In genomic region chr16:66524601-66525164, GRCh38 we compare ENCODE assay signal across 8 cellular contexts. TPM values are rescaled to one million over a fixed set of nuclear protein-coding genes. Genes with fewer than 3 reads are reported as not detected.
DNase-seq lines count a peak whose midpoint lies in the region; ATAC-seq and TF ChIP-seq lines count a peak whose summit lies in the region.

No MANE protein-coding gene starts in this region.

- no peaks in the 10 kb centered on the region for H4K20me1 ChIP-seq in MM.1S (ENCODE audit: insufficient read depth, low read length)

- H3K4me3 ChIP-seq in MM.1S (ENCODE audit: low read length), result no peak overlapping the region; the same call in 1 of the 2 replicates
- H3K4me3 ChIP-seq in trophoblast cell (ENCODE audit: low read depth, low read length), result no peak overlapping the region
- no peak overlapping the region for H3K4me3 ChIP-seq in HAP-1

- peak; percentile 39 for TF ChIP-seq POLR2A in GM18505 (IDR thresholded peaks at IDR 0.05; ENCODE audit: borderline replicate concordance, extremely low read depth, insufficient read depth, insufficient read length)

- peak overlapping the region; percentile 66 for H3K9ac ChIP-seq in MM.1S (ENCODE audit: low read length)
- no peak overlapping the region for H3K9ac ChIP-seq in trophoblast cell (ENCODE audit: low read length)

- intact Hi-C loops in dendritic cell treated with granulocyte-macrophage colony-stimulating factor and Interleukin-4, amounts not matched to agents 40 ng/mL and 50 ng/mL, for 4 days (cut with micrococcal nuclease), result loop anchor here (1.0 to 5.0 kb wide), 3 partner anchors 8 to 83 kb away; partner anchors contain the start of gene CKLF

- H2BK5ac ChIP-seq in trophoblast cell (ENCODE audit: low read depth, low read length, poor library complexity), result no peak overlapping the region

- H3K4me1 ChIP-seq in MM.1S (ENCODE audit: low read length) (peaks cover 69% of the 10 kb centered on the region), trophoblast cell (ENCODE audit: control insufficient read depth in 1 of 2, insufficient read depth in 2 of 2, low read length in 2 of 2) (peaks cover 9 to 11% of the 10 kb centered on the region in 2 experiments), HAP-1 (no peaks in the 10 kb centered on the region)

- peaks cover 54% of the 10 kb centered on the region for H3F3A ChIP-seq in MM.1S (ENCODE audit: insufficient read depth, low read length)

- peaks cover 4% of the 10 kb centered on the region for H3K79me1 ChIP-seq in trophoblast cell (ENCODE audit: low read length)

- H3K4me2 ChIP-seq in MM.1S (ENCODE audit: low read depth, low read length), result peak overlapping the region; percentile 52
- no peak overlapping the region for H3K4me2 ChIP-seq in trophoblast cell (ENCODE audit: low read length)

- no CpG with 5 or more reads among the region's 6 CpGs for WGBS in trophoblast cell (ENCODE audit: extremely low coverage, insufficient coverage, insufficient read length)

- H2BK12ac ChIP-seq in trophoblast cell (ENCODE audit: low read length), result no peak overlapping the region

- no peak overlapping the region for H3K4ac ChIP-seq in trophoblast cell (ENCODE audit: low read depth, low read length)

- H3K36me3 ChIP-seq in MM.1S (replicated peaks; ENCODE audit: insufficient read depth, low read length) (no peaks in the 10 kb centered on the region), trophoblast cell (ENCODE audit: control insufficient read depth in 1 of 2, insufficient read depth in 2 of 2, low read length in 2 of 2) (peaks cover 4% of the 10 kb centered on the region in 2 experiments), HAP-1 (replicated peaks) (peaks cover 3% of the 10 kb centered on the region; the same call in 1 of the 2 replicates)

- peak overlapping the region; percentile 26 for H3K4me3 Mint-ChIP-seq in dendritic cell treated with granulocyte-macrophage colony-stimulating factor and Interleukin-4, amounts not matched to agents 40 ng/mL and 50 ng/mL, for 4 days
- H3K4me3 Mint-ChIP-seq in stimulated activated naive B cell treated with anti-CD40 and anti-IgM and Interleukin-4, amounts not matched to agents 10 μg/mL and 1 μg/mL and 100 μg/mL, for 72 hours, result peak overlapping the region in 1 of 2 donors; percentile 53

- H3K18ac ChIP-seq in trophoblast cell (ENCODE audit: low read length), result no peak overlapping the region

- no peak overlapping the region for H4K91ac ChIP-seq in trophoblast cell (ENCODE audit: low read depth, low read length)

- DNase-seq in MM.1S (peak; percentile 90), NCI-H226 (no peak), trophoblast cell (no peak), HAP-1 (ENCODE audit: low spot score in 2 of 2) (no peak)
- peak; percentile 81 for DNase-seq in stimulated activated naive B cell treated with anti-CD40 and anti-IgM and Interleukin-4, amounts not matched to agents 10 μg/mL and 1 μg/mL and 100 μg/mL, for 72 hours

- H3K79me2 ChIP-seq in MM.1S (ENCODE audit: low read length), result peaks cover 13% of the 10 kb centered on the region
- H3K79me2 ChIP-seq in trophoblast cell (ENCODE audit: control insufficient read depth, insufficient read depth, low read length, poor library complexity), result no peaks in the 10 kb centered on the region

- in situ Hi-C loops in HAP-1 (cut with MboI; ENCODE audit: low sequenced_read_pairs), result no loop called here

- peaks cover 95% of the 10 kb centered on the region for H3K4me1 Mint-ChIP-seq in dendritic cell treated with granulocyte-macrophage colony-stimulating factor and Interleukin-4, amounts not matched to agents 40 ng/mL and 50 ng/mL, for 4 days (ENCODE audit: low read depth)
- H3K4me1 Mint-ChIP-seq in stimulated activated naive B cell treated with anti-CD40 and anti-IgM and Interleukin-4, amounts not matched to agents 10 μg/mL and 1 μg/mL and 100 μg/mL, for 72 hours, result peaks cover 62 to 91% of the 10 kb centered on the region in 2 donors

- no peak overlapping the region for H4K8ac ChIP-seq in trophoblast cell (ENCODE audit: low read depth, low read length)

- ATAC-seq in GM18505 (IDR thresholded peaks at IDR 0.05; ENCODE audit: unreplicated experiment) (peak; percentile 73), GM21737 (IDR thresholded peaks at IDR 0.05; ENCODE audit: unreplicated experiment) (peak; percentile 61)
- ATAC-seq in stimulated activated naive B cell treated with anti-CD40 and anti-IgM and Interleukin-4, amounts not matched to agents 10 μg/mL and 1 μg/mL and 100 μg/mL, for 72 hours (replicated peaks), result peak; percentile 79 to 81

- peak overlapping the region; percentile 100 for H3K27ac Mint-ChIP-seq in dendritic cell treated with granulocyte-macrophage colony-stimulating factor and Interleukin-4, amounts not matched to agents 40 ng/mL and 50 ng/mL, for 4 days
- peak overlapping the region; percentile 59 for H3K27ac Mint-ChIP-seq in stimulated activated naive B cell treated with anti-CD40 and anti-IgM and Interleukin-4, amounts not matched to agents 10 μg/mL and 1 μg/mL and 100 μg/mL, for 72 hours

- no peak overlapping the region for H2AFZ ChIP-seq in MM.1S (ENCODE audit: low read length)
- no peak overlapping the region for H2AFZ ChIP-seq in trophoblast cell (ENCODE audit: insufficient read depth, low read length, poor library complexity)

- H2BK120ac ChIP-seq in trophoblast cell (ENCODE audit: insufficient read depth, low read length, poor library complexity), result no peak overlapping the region

- no peak overlapping the region for H3K23ac ChIP-seq in trophoblast cell (ENCODE audit: low read length)

- peaks cover 56% of the 10 kb centered on the region for H3K36me3 Mint-ChIP-seq in dendritic cell treated with granulocyte-macrophage colony-stimulating factor and Interleukin-4, amounts not matched to agents 40 ng/mL and 50 ng/mL, for 4 days (ENCODE audit: low read depth)
- peaks cover 3 to 10% of the 10 kb centered on the region in 2 donors for H3K36me3 Mint-ChIP-seq in stimulated activated naive B cell treated with anti-CD40 and anti-IgM and Interleukin-4, amounts not matched to agents 10 μg/mL and 1 μg/mL and 100 μg/mL, for 72 hours

- no peak overlapping the region for H4K12ac ChIP-seq in trophoblast cell (ENCODE audit: low read depth, low read length)

- H3K9me2 ChIP-seq in MM.1S (replicated peaks; ENCODE audit: insufficient read depth, low read length), result no peaks in the 10 kb centered on the region

- H3K27ac ChIP-seq in MM.1S (ENCODE audit: low read length) (peak overlapping the region; percentile 92), trophoblast cell (ENCODE audit: low read depth, low read length) (no peak overlapping the region)

- H3K9me3 ChIP-seq in MM.1S (replicated peaks; ENCODE audit: insufficient read depth, low read length) (no peaks in the 10 kb centered on the region), trophoblast cell (ENCODE audit: insufficient read depth, low read depth, low read length) (peaks cover under 1% of the 10 kb centered on the region), HAP-1 (no peaks in the 10 kb centered on the region)

- no peaks in the 10 kb centered on the region for H3K27me3 Mint-ChIP-seq in dendritic cell treated with granulocyte-macrophage colony-stimulating factor and Interleukin-4, amounts not matched to agents 40 ng/mL and 50 ng/mL, for 4 days
- H3K27me3 Mint-ChIP-seq in stimulated activated naive B cell treated with anti-CD40 and anti-IgM and Interleukin-4, amounts not matched to agents 10 μg/mL and 1 μg/mL and 100 μg/mL, for 72 hours, result peaks cover 0 to 3% of the 10 kb centered on the region in 2 donors

- H3K27me3 ChIP-seq in MM.1S (replicated peaks; ENCODE audit: insufficient read depth, low read length) (no peaks in the 10 kb centered on the region), trophoblast cell (ENCODE audit: insufficient read depth, low read length) (no peaks in the 10 kb centered on the region), HAP-1 (ENCODE audit: low read depth) (no peaks in the 10 kb centered on the region)

- no peak overlapping the region for H3K14ac ChIP-seq in trophoblast cell (ENCODE audit: low read length)

- H2AK5ac ChIP-seq in trophoblast cell (ENCODE audit: low read length), result no peak overlapping the region

- TF ChIP-seq CTCF in MM.1S (IDR thresholded peaks at IDR 0.05; ENCODE audit: low read length), result peak; percentile 47

- H3K9me3 Mint-ChIP-seq in dendritic cell treated with granulocyte-macrophage colony-stimulating factor and Interleukin-4, amounts not matched to agents 40 ng/mL and 50 ng/mL, for 4 days, result no peaks in the 10 kb centered on the region
- no peaks in the 10 kb centered on the region for H3K9me3 Mint-ChIP-seq in stimulated activated naive B cell treated with anti-CD40 and anti-IgM and Interleukin-4, amounts not matched to agents 10 μg/mL and 1 μg/mL and 100 μg/mL, for 72 hours

RNA-seq across cellular contexts. Expression of gene TK2, which starts 25.2 kb away (rescaled TPM):
- polyA plus RNA-seq in trophoblast cell (2013), result 3.4 and 3.7 TPM in 2 replicates

RNA-seq across cellular contexts. Expression of gene CKLF, which starts 27.7 kb away (rescaled TPM):
- 27.2 and 28.1 TPM in 2 replicates for polyA plus RNA-seq in trophoblast cell (2013)

RNA-seq across cellular contexts. Expression of gene CMTM1, which starts 41.6 kb away (rescaled TPM):
- polyA plus RNA-seq in trophoblast cell (2013), result 1.4 TPM in 2 replicates

RNA-seq across cellular contexts. Expression of gene CMTM2, which starts 54.6 kb away (rescaled TPM):
- polyA plus RNA-seq in trophoblast cell (2013), result not detected in 2 replicates

Comparison
In these comparisons a context has a peak if more than half of its experiments do, and no peak if none do; other contexts are left out.
1. DNase-seq: peak in MM.1S (single experiment) and stimulated activated naive B cell treated with anti-CD40 and anti-IgM and Interleukin-4, amounts not matched to agents 10 μg/mL and 1 μg/mL and 100 μg/mL, for 72 hours (single experiment); none in NCI-H226 (single experiment), trophoblast cell (0 of 2) and HAP-1 (0 of 2).
2. Peak in every context shown above with its lines, with median percentiles within 50 percentile points of each other: ATAC-seq.